14 cellular contexts compared by ENCODE assay signal in the genomic region with DNA sequence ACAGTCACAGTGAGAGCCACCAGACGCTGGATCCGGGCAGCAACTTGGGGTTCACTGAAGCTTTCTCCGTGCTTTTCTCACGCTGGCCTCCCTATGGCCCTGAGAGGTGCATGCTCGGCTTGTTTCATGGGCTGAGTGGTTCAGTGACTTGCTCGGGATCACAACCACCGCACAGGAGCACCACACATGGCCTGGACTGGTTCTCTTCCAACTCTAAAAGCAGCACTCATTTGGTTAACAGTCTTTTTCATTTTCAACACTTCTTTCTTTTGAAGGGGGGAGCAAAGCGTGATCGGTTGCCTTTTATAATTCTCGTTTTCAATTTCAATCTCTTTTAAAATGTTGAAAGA.
"Had no signal": no experiment of that assay in that cellular context is flagged by ENCODE, and none has a peak within 500 bp of the region (broad histone marks: within the 10 kb centered on the region; RNA-seq: fewer than 3 reads in every experiment).

No MANE protein-coding gene starts in this region.

- DNase-seq: activated effector memory CD4-positive, alpha-beta T cell treated with Interleukin-2 at 50 U/mL for 16 hours; adrenal gland; cortex of kidney; effector CD8-positive, alpha-beta T cell; kidney glomerular epithelial cell; retina; SJCRH30; stimulated activated CD4-positive, alpha-beta T cell treated with anti-CD3 and anti-CD28 coated beads, Interleukin-4, amount 100 ng/mL, for 4 hours; stimulated activated naive CD8-positive, alpha-beta T cell treated with anti-CD3 and anti-CD28 coated beads, Interleukin-15, amount 100 ng/mL, for 72 hours; SW 1271; testis had no signal

- H2AFZ ChIP-seq: parathyroid adenoma had no signal

- H3K9me3 ChIP-seq: adrenal gland, SJCRH30, testis had no signal

- H3K4me3 ChIP-seq: adrenal gland, SJCRH30, testis had no signal

- H3K9me3 Mint-ChIP-seq: central memory CD8-positive, alpha-beta T cell; stimulated activated naive CD8-positive, alpha-beta T cell treated with anti-CD3 and anti-CD28 coated beads, Interleukin-15, amount 100 ng/mL, for 72 hours had no signal

- H3K36me3 ChIP-seq: adrenal gland, SJCRH30 had no signal

- H3K4me1 ChIP-seq: adrenal gland, parathyroid adenoma, SJCRH30, testis had no signal

- H3K27me3 Mint-ChIP-seq: central memory CD8-positive, alpha-beta T cell; stimulated activated naive CD8-positive, alpha-beta T cell treated with anti-CD3 and anti-CD28 coated beads, Interleukin-15, amount 100 ng/mL, for 72 hours had no signal

- ATAC-seq: stimulated activated naive CD8-positive, alpha-beta T cell treated with anti-CD3 and anti-CD28 coated beads, Interleukin-15, amount 100 ng/mL, for 72 hours had no signal

- H3K27ac ChIP-seq: adrenal gland, epithelial cell of prostate, parathyroid adenoma, SJCRH30, testis had no signal

- H3K9ac ChIP-seq: parathyroid adenoma had no signal

- H3K27me3 ChIP-seq: adrenal gland, SJCRH30, testis had no signal

- H3K79me2 ChIP-seq: parathyroid adenoma had no signal

- H3K4me3 Mint-ChIP-seq: central memory CD8-positive, alpha-beta T cell; stimulated activated naive CD8-positive, alpha-beta T cell treated with anti-CD3 and anti-CD28 coated beads, Interleukin-15, amount 100 ng/mL, for 72 hours had no signal
